Comparison of ENCODE assay signal across 22 cellular contexts in the genomic region with DNA sequence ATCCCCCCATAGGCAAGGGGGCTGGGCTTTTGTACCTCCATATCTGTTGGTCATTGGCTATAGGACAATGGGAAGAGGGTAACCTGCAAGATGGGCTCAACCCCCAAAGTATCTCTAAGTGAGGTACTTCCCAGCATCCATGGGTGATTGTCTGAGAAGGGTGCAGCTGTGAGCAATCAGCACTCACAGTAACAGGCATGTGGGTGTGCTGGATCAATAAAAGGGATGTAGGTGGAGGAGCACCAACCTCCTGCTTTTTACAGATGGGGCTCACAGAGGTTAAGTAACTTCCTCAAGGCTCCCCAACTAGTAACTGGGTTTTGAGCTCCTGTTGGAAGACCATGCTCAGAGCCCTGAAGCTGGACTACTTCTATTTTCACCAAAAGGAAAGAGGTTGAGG. TPM values are rescaled to one million over a fixed set of nuclear protein-coding genes. Genes with fewer than 3 reads are reported as not detected.
"Had no signal": no experiment of that assay in that cellular context is flagged by ENCODE, and none has a peak within 500 bp of the region (broad histone marks: within the 10 kb centered on the region; RNA-seq: fewer than 3 reads in every experiment).

No MANE protein-coding gene starts in this region.

- DNase-seq: KBM-7, MV-4-11, NCI-H1048, NCI-H1105, NCI-H1417, NCI-H1436 treated with DMSO at 0.1 percent for 48 hours, NCI-H1694, NCI-H187 treated with DMSO at 0.1 percent for 48 hours, NCI-H2029 treated with DMSO at 0.1 percent for 48 hours, NCI-H2171, NCI-H226, NCI-H446, NCI-H510A, NCI-H524 treated with DMSO at 0.1 percent for 48 hours, NCI-H69, NCI-H774, Right ventricle myocardium superior, RPMI8226, SK-N-SH had no signal

- H3K9me3 ChIP-seq: SK-N-SH had no signal

RNA-seq across cellular contexts. Expression of a gene that starts 26.4 kb away (rescaled TPM):
- total RNA-seq: LHCN-M2, MCF 10A, SK-MEL-5 had no signal
